8 cellular contexts compared by ENCODE assay signal in genomic region chr10:3068968-3069737, GRCh38. TPM values are rescaled to one million over a fixed set of nuclear protein-coding genes. Genes with fewer than 3 reads are reported as not detected.
A peak's percentile ranks its signal among the peaks of the same experiment; 100 is the strongest.
DNase-seq lines count a peak whose midpoint lies in the region; ATAC-seq and TF ChIP-seq lines count a peak whose summit lies in the region.

No MANE protein-coding gene starts in this region.

- peaks cover 27% of the 10 kb centered on the region for H4K20me1 ChIP-seq in smooth muscle cell (ENCODE audit: low read depth)

- WGBS in smooth muscle cell (ENCODE audit: low lambda C conversion rate), result 20% methylated on average over 32 of the region's 57 CpGs

- H3K4me3 ChIP-seq in adipocyte (ENCODE audit: low read length), result peak overlapping the region; percentile 88
- H3K4me3 ChIP-seq in iPS-15b (ENCODE audit: low read depth, low read length), result peak overlapping the region; percentile 72
- peak overlapping the region; percentile 83 for H3K4me3 ChIP-seq in smooth muscle cell

- H3F3A ChIP-seq in smooth muscle cell (ENCODE audit: low read depth), result peaks cover 7% of the 10 kb centered on the region

- no peaks in the 10 kb centered on the region for H3K9me3 ChIP-seq in adipocyte (ENCODE audit: control insufficient read depth, low read length)
- no peaks in the 10 kb centered on the region for H3K9me3 ChIP-seq in iPS-15b (ENCODE audit: control insufficient read depth, insufficient read depth, low read length)
- no peaks in the 10 kb centered on the region for H3K9me3 ChIP-seq in smooth muscle cell (replicated peaks; ENCODE audit: low read depth)

- peaks cover 5% of the 10 kb centered on the region for H3K4me1 ChIP-seq in adipocyte (ENCODE audit: control insufficient read depth, insufficient read depth, low read length)
- peaks cover 16% of the 10 kb centered on the region for H3K4me1 ChIP-seq in iPS-15b (ENCODE audit: control insufficient read depth, insufficient read depth, low read length)
- peaks cover 10% of the 10 kb centered on the region for H3K4me1 ChIP-seq in smooth muscle cell (ENCODE audit: low read depth)

- no peaks in the 10 kb centered on the region for H3K27me3 ChIP-seq in adipocyte (replicated peaks; ENCODE audit: control insufficient read depth, insufficient read depth, low read length)
- peaks cover 15% of the 10 kb centered on the region for H3K27me3 ChIP-seq in iPS-15b (ENCODE audit: control insufficient read depth, insufficient read depth, low read length)
- no peaks in the 10 kb centered on the region for H3K27me3 ChIP-seq in smooth muscle cell (ENCODE audit: low read depth)

- H2AFZ ChIP-seq in smooth muscle cell (ENCODE audit: low read depth), result peak overlapping the region; percentile 80

- 0 out of 2 replicates have a peak, but pooled peaks have one; percentile 13 for TF ChIP-seq CTCF in GM12874 (IDR thresholded peaks at IDR 0.05; ENCODE audit: insufficient read depth, low read depth, low read length)
- TF ChIP-seq CTCF in smooth muscle cell (IDR thresholded peaks at IDR 0.05; ENCODE audit: borderline replicate concordance, insufficient read depth, poor library complexity, severe bottlenecking), result no peak

- no peaks in the 10 kb centered on the region for H3K36me3 ChIP-seq in adipocyte (ENCODE audit: control insufficient read depth, insufficient read depth, low read length, severe bottlenecking)
- H3K36me3 ChIP-seq in iPS-15b (ENCODE audit: control insufficient read depth, insufficient read depth, low read length), result no peaks in the 10 kb centered on the region
- H3K36me3 ChIP-seq in smooth muscle cell (ENCODE audit: low read depth), result no peaks in the 10 kb centered on the region

- H3K79me2 ChIP-seq in smooth muscle cell (ENCODE audit: low read depth), result peaks cover 62% of the 10 kb centered on the region

- peak overlapping the region; percentile 94 for H3K4me2 ChIP-seq in smooth muscle cell

- peak; percentile 40 for DNase-seq in NAMALWA (ENCODE audit: low spot score)
- peak; percentile 56 for DNase-seq in adipocyte (ENCODE audit: low read depth)
- DNase-seq in smooth muscle cell (lab: John Stamatoyannopoulos, UW; ENCODE audit: unreplicated experiment), result no peak
- DNase-seq in dedifferentiated amniotic fluid mesenchymal stem cell (ENCODE audit: extremely low spot score), result no peak
- DNase-seq in SW480 (ENCODE audit: low spot score), result no peak

- H3K9ac ChIP-seq in adipocyte (ENCODE audit: low read length), result peak overlapping the region; percentile 87
- peak overlapping the region; percentile 81 for H3K9ac ChIP-seq in iPS-15b (ENCODE audit: low read depth, low read length)
- H3K9ac ChIP-seq in smooth muscle cell (ENCODE audit: low read depth), result peak overlapping the region; percentile 27

- ATAC-seq in GM21723 (IDR thresholded peaks at IDR 0.05; ENCODE audit: unreplicated experiment), result peak; percentile 43

- H3K27ac ChIP-seq in smooth muscle cell (ENCODE audit: low read depth), result peak overlapping the region; percentile 49

RNA-seq across cellular contexts. Expression of gene PFKP, which starts 1.8 kb away (rescaled TPM):
- 178 and 183 TPM in 2 replicates for total RNA-seq in smooth muscle cell
- 203 and 251 TPM in 2 replicates for polyA plus RNA-seq in smooth muscle cell

Comparison
In these comparisons a context has a peak if more than half of its experiments do, and no peak if none do; other contexts are left out.
1. DNase-seq: peak in NAMALWA (single experiment) and adipocyte (single experiment); none in smooth muscle cell (single experiment), dedifferentiated amniotic fluid mesenchymal stem cell (single experiment) and SW480 (single experiment).
2. H3K9ac ChIP-seq: peak in every context shown above with its lines; median percentile 87 in adipocyte; 81 in iPS-15b; 27 in smooth muscle cell.
3. Peak in every context shown above with its lines, with median percentiles within 50 percentile points of each other: H3K4me3 ChIP-seq.